ENCODE assay signal across 7 cellular contexts in genomic region chr7:139463421-139463820, GRCh38. TPM values are rescaled to one million over a fixed set of nuclear protein-coding genes. Genes with fewer than 3 reads are reported as not detected.
"Had no signal": no experiment of that assay in that cellular context is flagged by ENCODE, and none has a peak within 500 bp of the region (broad histone marks: within the 10 kb centered on the region; RNA-seq: fewer than 3 reads in every experiment).

No MANE protein-coding gene starts in this region.

RNA-seq across cellular contexts. Expression of gene KLRG2, which starts 20.1 kb away (rescaled TPM):
- total RNA-seq: activated naive CD8-positive, alpha-beta T cell treated with anti-CD3 and anti-CD28 coated beads, Interleukin-2, amount 10 ng/mL, durations not matched to agents 7 days and 5 days; activated T-helper 17 cell treated with anti-CD3 and anti-CD28 coated beads, Interleukin-2, amount 50 U/mL, for 72 hours; aorta; ascending aorta; cardiac muscle cell; cardiac septum; cerebellum had no signal
- polyA plus RNA-seq: aorta, cardiac muscle cell had no signal
